Comparison of ENCODE assay signal across 2 cellular contexts in genomic region chr17:44112284-44113280, GRCh38.
TF ChIP-seq lines count a peak whose summit lies in the region.

No MANE protein-coding gene starts in this region.

TF ChIP-seq in HEK293, 187 proteins besides CTCF, POLR2A, EP300 and RAD21 (continues in another document):
- TF ChIP-seq PRDM2 (tag by site-specific recombination; IDR thresholded peaks at IDR 0.05; ENCODE audit: borderline replicate concordance) (no peak), OVOL3 (tag by site-specific recombination; IDR thresholded peaks at IDR 0.05) (no peak), ZNF221 (tag by site-specific recombination; IDR thresholded peaks at IDR 0.05; ENCODE audit: borderline replicate concordance) (no peak), ZNF423 (tag by site-specific recombination; IDR thresholded peaks at IDR 0.05) (no peak), ZNF354C (tag by site-specific recombination; IDR thresholded peaks at IDR 0.05; ENCODE audit: borderline replicate concordance, low read depth) (no peak), PATZ1 (tag by site-specific recombination; IDR thresholded peaks at IDR 0.05) (peak; percentile 82), ZBTB6 (tag by site-specific recombination; IDR thresholded peaks at IDR 0.05) (no peak), TRIM28 (IDR thresholded peaks at IDR 0.05; ENCODE audit: borderline replicate concordance, low read length) (no peak), ZNF146 (tag by site-specific recombination; IDR thresholded peaks at IDR 0.05) (no peak), ZNF621 (tag by site-specific recombination; IDR thresholded peaks at IDR 0.05) (no peak), HIC1 (tag by site-specific recombination; IDR thresholded peaks at IDR 0.05) (peak; percentile 31; the same call in 1 of the 2 replicates)

TF ChIP-seq in GM12878, 131 proteins besides CTCF, POLR2A, EP300 and RAD21:
- TF ChIP-seq NR2F1 (conservative IDR thresholded peaks at IDR 0.05) (no peak), MYB (IDR thresholded peaks at IDR 0.05; ENCODE audit: borderline replicate concordance, low read depth, low read length) (no peak)
